ENCODE assay signal across 5 cellular contexts in genomic region chr1:96983866-96984265, GRCh38.
"Had no signal": no experiment of that assay in that cellular context is flagged by ENCODE, and none has a peak within 500 bp of the region (broad histone marks: within the 10 kb centered on the region; RNA-seq: fewer than 3 reads in every experiment).

No MANE protein-coding gene starts in this region.

- H3K4me3 ChIP-seq: K562 had no signal

- H3K27ac ChIP-seq: HL-60 had no signal

- FAIRE-seq: HepG2, HTR-8/SVneo, K562 had no signal

- DNase-seq: IMR-90 had no signal
